17 cellular contexts compared by ENCODE assay signal in genomic region chr17:72471296-72471695, GRCh38.
DNase-seq lines count a peak whose midpoint lies in the region; ATAC-seq and TF ChIP-seq lines count a peak whose summit lies in the region.
"Had no signal": no experiment of that assay in that cellular context is flagged by ENCODE, and none has a peak within 500 bp of the region (broad histone marks: within the 10 kb centered on the region; RNA-seq: fewer than 3 reads in every experiment).

No MANE protein-coding gene starts in this region.

- peaks cover 35% of the 10 kb centered on the region for H3K4me1 Mint-ChIP-seq in Calu3 (ENCODE audit: low read depth, unreplicated experiment)

- WGBS in thyroid gland, 2 donors, result 49 to 63% methylated on average over 3 of the region's 3 CpGs

- no peak overlapping the region for H3K4me3 ChIP-seq in epithelial cell of proximal tubule (ENCODE audit: low read depth, low read length)
- H3K4me3 ChIP-seq in mucosa of rectum (ENCODE audit: low read length in 2 of 2), result no peak overlapping the region
- no peak overlapping the region for H3K4me3 ChIP-seq in thyroid gland (replicated peaks in 1 of 3)
- H3K4me3 ChIP-seq: GM23248, HAP-1 had no signal

- no peak for TF ChIP-seq POLR2A in thyroid gland (IDR thresholded peaks at IDR 0.05)

- no peaks in the 10 kb centered on the region for H3K9me3 ChIP-seq in mucosa of rectum (ENCODE audit: control insufficient read depth in 2 of 2, low read length in 2 of 2)
- H3K9me3 ChIP-seq in thyroid gland, result no peaks in the 10 kb centered on the region
- H3K9me3 ChIP-seq: HAP-1 had no signal

- no peak overlapping the region for H3K9ac ChIP-seq in mucosa of rectum (ENCODE audit: low read depth in 1 of 2, low read length in 2 of 2)
- H3K9ac ChIP-seq: GM23248 had no signal

- no peak overlapping the region for H3K27ac Mint-ChIP-seq in Calu3 (ENCODE audit: unreplicated experiment)
- H3K27ac Mint-ChIP-seq: CD8-positive, alpha-beta T cell; IgD-negative memory B cell had no signal

- H3K4me3 Mint-ChIP-seq in Calu3 (ENCODE audit: low read depth, unreplicated experiment), result no peak overlapping the region
- H3K4me3 Mint-ChIP-seq: CD8-positive, alpha-beta T cell; IgD-negative memory B cell had no signal

- no peak for ATAC-seq in HG03280 (IDR thresholded peaks at IDR 0.05; ENCODE audit: unreplicated experiment)
- ATAC-seq in esophagus mucosa, result no peak
- ATAC-seq: CD8-positive, alpha-beta T cell; HepG2 had no signal

- CTCF ChIA-PET in Calu3 (lab: Charles Lee), result interaction anchor here (0.6 kb wide), 1 partner anchor 132 kb away, joined by 3 read pairs; no protein-coding TSS in a partner anchor

- DNase-seq in Caki2 (ENCODE audit: low read depth) (peak; percentile 75), epithelial cell of proximal tubule (ENCODE audit: low read depth) (peak; percentile 53), thyroid gland (no peak), Calu3 (no peak)
- no peak for DNase-seq in stimulated activated CD4-positive, alpha-beta T cell treated with anti-CD3 and anti-CD28 coated beads, Interleukin-4, amount 100 ng/mL, for 4 hours
- DNase-seq: AML-193; CD8-positive, alpha-beta T cell; DMS79; GDM1; GM23248; KBM-7 had no signal

- no TSS peak for BruUV-seq in Calu3 (replicated peaks; lab: Mats Ljungman, UMichigan)

- in situ Hi-C loops in Caki2 (cut with HindIII; ENCODE audit: low pct_unique_long_range_greater_than_20kb, low sequenced_read_pairs), result no loop called here

- H3K9me3 Mint-ChIP-seq in Calu3 (ENCODE audit: low read depth, unreplicated experiment), result no peaks in the 10 kb centered on the region

- H3K36me3 ChIP-seq in mucosa of rectum (ENCODE audit: control insufficient read depth in 2 of 2, insufficient read depth in 2 of 2, low read length in 2 of 2) (no peaks in the 10 kb centered on the region), thyroid gland (no peaks in the 10 kb centered on the region)
- H3K36me3 ChIP-seq: HAP-1 had no signal

- H3K4me1 ChIP-seq in mucosa of rectum (ENCODE audit: control insufficient read depth in 2 of 2, insufficient read depth in 2 of 2, low read length in 2 of 2) (peaks cover 48 to 63% of the 10 kb centered on the region in 2 donors), thyroid gland (peaks cover 61 to 72% of the 10 kb centered on the region in 2 donors)
- H3K4me1 ChIP-seq: HAP-1 had no signal

- H3K27ac ChIP-seq in mucosa of rectum (ENCODE audit: low read depth in 2 of 2, low read length in 2 of 2) (peak overlapping the region; percentile 5 to 23), thyroid gland (peak overlapping the region; percentile 64 to 96 (median 78))
- H3K27ac ChIP-seq: GM23248 had no signal

- no peaks in the 10 kb centered on the region for H3K27me3 Mint-ChIP-seq in Calu3 (ENCODE audit: unreplicated experiment)

- peaks cover 32% of the 10 kb centered on the region for H3K36me3 Mint-ChIP-seq in Calu3 (ENCODE audit: insufficient read depth, unreplicated experiment)
- H3K36me3 Mint-ChIP-seq: CD8-positive, alpha-beta T cell; IgD-negative memory B cell had no signal

- intact Hi-C loops in thyroid gland (cut with DNase I), result no loop called here
- intact Hi-C loops in Calu3 (cut with micrococcal nuclease; ENCODE audit: unreplicated experiment), result no loop called here

- no peaks in the 10 kb centered on the region for H3K27me3 ChIP-seq in mucosa of rectum (ENCODE audit: control insufficient read depth in 2 of 2, insufficient read depth in 2 of 2, low read length in 2 of 2)
- H3K27me3 ChIP-seq in thyroid gland, result no peaks in the 10 kb centered on the region

- TF ChIP-seq CTCF in epithelial cell of proximal tubule (conservative IDR thresholded peaks at IDR 0.05; ENCODE audit: low read depth, low read length) (no peak), thyroid gland (IDR thresholded peaks at IDR 0.05) (no peak), Calu3 (IDR thresholded peaks at IDR 0.05; ENCODE audit: unreplicated experiment) (no peak)

Comparison
In these comparisons a context has a peak if more than half of its experiments do, and no peak if none do; other contexts are left out.
1. DNase-seq: peak in Caki2 (single experiment) and epithelial cell of proximal tubule (single experiment); none in thyroid gland (0 of 2), stimulated activated CD4-positive, alpha-beta T cell treated with anti-CD3 and anti-CD28 coated beads, Interleukin-4, amount 100 ng/mL, for 4 hours (0 of 2) and Calu3 (single experiment).